ENCODE assay signal across 1 cellular context in genomic region chr6:30716879-30717128, GRCh38.
TF ChIP-seq lines count a peak whose summit lies in the region.

No MANE protein-coding gene starts in this region.

TF ChIP-seq in K562, 482 proteins besides CTCF, POLR2A, EP300 and RAD21 (continued from another document):
- TF ChIP-seq TFE3 (CRISPR knock-in tag; IDR thresholded peaks at IDR 0.05) = no peak
- 0 out of 2 replicates have a peak, but pooled peaks have one; percentile 20 for TF ChIP-seq ZSCAN29 (IDR thresholded peaks at IDR 0.05)
- TF ChIP-seq ZC3H8 (IDR thresholded peaks at IDR 0.05) = no peak
- TF ChIP-seq SMARCE1 (IDR thresholded peaks at IDR 0.05) = no peak
- no peak for TF ChIP-seq NUFIP1 (IDR thresholded peaks at IDR 0.05; ENCODE audit: partially characterized antibody)
- TF ChIP-seq BRD4 (IDR thresholded peaks at IDR 0.05) = peak; percentile 97
- TF ChIP-seq CSDE1 (IDR thresholded peaks at IDR 0.05) = 0 out of 4 replicates have a peak, but pooled peaks of 1 of the 2 experiments have one; percentile 6
- 0 out of 2 replicates have a peak, but pooled peaks have one; percentile 73 for TF ChIP-seq CHCHD3 (CRISPR knock-in tag; IDR thresholded peaks at IDR 0.05)
- TF ChIP-seq ARID4B (CRISPR knock-in tag; IDR thresholded peaks at IDR 0.05) = no peak
- TF ChIP-seq MTF1 (CRISPR knock-in tag; IDR thresholded peaks at IDR 0.05; ENCODE audit: borderline replicate concordance) = no peak
- peak; percentile 77 for TF ChIP-seq EHMT2 (IDR thresholded peaks at IDR 0.05)
- TF ChIP-seq SMARCC2 (IDR thresholded peaks at IDR 0.05; ENCODE audit: low read depth) = 0 out of 2 replicates have a peak, but pooled peaks have one; percentile 17
- TF ChIP-seq HDAC3 (IDR thresholded peaks at IDR 0.05; ENCODE audit: borderline replicate concordance, partially characterized antibody) = peak; percentile 20
- 0 out of 2 replicates have a peak, but pooled peaks have one; percentile 37 for TF ChIP-seq ZNF589 (CRISPR knock-in tag; IDR thresholded peaks at IDR 0.05; ENCODE audit: low read depth)
- peak; percentile 98 for TF ChIP-seq CHD1 (IDR thresholded peaks at IDR 0.05; ENCODE audit: low read length)
- TF ChIP-seq TEAD4 (IDR thresholded peaks at IDR 0.05; ENCODE audit: low read length) = peak; percentile 9; the same call in 1 of the 2 replicates
- no peak for TF ChIP-seq TEAD4 (CRISPR knock-in tag; IDR thresholded peaks at IDR 0.05; ENCODE audit: borderline replicate concordance)
- TF ChIP-seq MLLT1 (IDR thresholded peaks at IDR 0.05) = peak; percentile 24 to 27; a peak in 1 of 4 replicates
- peak; percentile 8; the same call in 1 of the 2 replicates for TF ChIP-seq ZNF143 (CRISPR knock-in tag; IDR thresholded peaks at IDR 0.05)
- TF ChIP-seq NBN (IDR thresholded peaks at IDR 0.05; ENCODE audit: low read depth) = peak; percentile 17; the same call in 1 of the 2 replicates
- no peak for TF ChIP-seq ZNF518B (CRISPR knock-in tag; IDR thresholded peaks at IDR 0.05)
- no peak for TF ChIP-seq POLR2AphosphoS5 (IDR thresholded peaks at IDR 0.05; ENCODE audit: control insufficient read depth, insufficient read depth, low read depth, low read length)
- no peak for TF ChIP-seq SPI1 (IDR thresholded peaks at IDR 0.05; ENCODE audit: borderline replicate concordance, low read depth, low read length)
- TF ChIP-seq BRD9 (IDR thresholded peaks at IDR 0.05; ENCODE audit: low read depth, partially characterized antibody) = peak; percentile 97
- TF ChIP-seq POLR2B (IDR thresholded peaks at IDR 0.05; ENCODE audit: low read depth, partially characterized antibody) = peak; percentile 76
- 0 out of 2 replicates have a peak, but pooled peaks have one; percentile 69 for TF ChIP-seq ZC3H4 (CRISPR knock-in tag; IDR thresholded peaks at IDR 0.05; ENCODE audit: borderline replicate concordance)
- no peak for TF ChIP-seq SMAD1 (IDR thresholded peaks at IDR 0.05; ENCODE audit: low read depth, low read length, partially characterized antibody)
- no peak for TF ChIP-seq ID3 (CRISPR knock-in tag; IDR thresholded peaks at IDR 0.05)
- peak; percentile 58; the same call in 1 of the 2 replicates for TF ChIP-seq ID3 (tag; IDR thresholded peaks at IDR 0.05)
- no peak for TF ChIP-seq NR4A1 (CRISPR knock-in tag; IDR thresholded peaks at IDR 0.05)
- TF ChIP-seq NR4A1 (tag; IDR thresholded peaks at IDR 0.05) = peak; percentile 65; the same call in 1 of the 2 replicates
- no peak for TF ChIP-seq CAMTA2 (CRISPR knock-in tag; conservative IDR thresholded peaks at IDR 0.05)
- TF ChIP-seq PATZ1 (CRISPR knock-in tag; IDR thresholded peaks at IDR 0.05; ENCODE audit: borderline replicate concordance) = 0 out of 2 replicates have a peak, but pooled peaks have one; percentile 63
- peak; percentile 35 for TF ChIP-seq PHF20 (IDR thresholded peaks at IDR 0.05; ENCODE audit: partially characterized antibody)
- no peak for TF ChIP-seq CBX5 (IDR thresholded peaks at IDR 0.05; ENCODE audit: borderline replicate concordance, low read depth)
